In the genomic region with DNA sequence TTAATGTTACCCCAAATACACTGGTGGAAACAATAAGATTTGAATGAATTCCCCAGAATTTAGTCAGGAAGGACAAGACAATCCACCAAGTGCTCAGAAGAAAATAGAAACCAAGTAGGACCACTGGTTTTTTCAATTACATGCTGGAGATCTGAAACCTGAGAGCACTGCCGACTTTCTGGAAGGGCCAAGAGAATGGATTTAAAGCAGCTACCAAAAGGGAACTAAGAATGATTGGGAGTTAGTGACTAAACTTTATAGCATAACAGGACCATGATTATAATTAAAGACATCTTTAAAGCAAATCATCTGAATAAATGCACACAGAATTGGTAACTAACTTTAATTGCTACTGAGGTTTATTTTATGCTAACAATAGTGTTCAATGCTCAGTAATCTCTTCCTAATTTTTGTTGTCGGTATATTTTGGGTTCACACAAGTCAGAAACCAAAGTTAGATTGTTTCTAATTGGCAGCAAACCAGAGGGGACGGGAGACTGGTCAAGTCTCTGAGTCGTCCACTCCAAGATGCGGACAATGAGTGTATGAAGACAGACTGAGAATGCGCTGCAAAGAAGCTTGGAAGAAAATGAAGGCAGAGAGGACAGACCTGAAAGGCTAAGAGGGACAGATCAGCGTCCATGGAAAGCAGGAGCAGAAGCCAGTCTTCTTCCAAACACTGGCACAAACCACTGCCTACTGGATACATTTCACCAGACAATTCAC, we compare ENCODE assay signal across 24 cellular contexts. TPM values are rescaled to one million over a fixed set of nuclear protein-coding genes. Genes with fewer than 3 reads are reported as not detected.
DNase-seq lines count a peak whose midpoint lies in the region; ATAC-seq and TF ChIP-seq lines count a peak whose summit lies in the region.
"Had no signal": no experiment of that assay in that cellular context is flagged by ENCODE, and none has a peak within 500 bp of the region (broad histone marks: within the 10 kb centered on the region; RNA-seq: fewer than 3 reads in every experiment).

No MANE protein-coding gene starts in this region.

- H3K36me3 ChIP-seq in ACC112 (ENCODE audit: insufficient read depth, low read length) (no peaks in the 10 kb centered on the region), mesodermal cell (ENCODE audit: control insufficient read depth, insufficient read depth, low read length) (no peaks in the 10 kb centered on the region), esophagus squamous epithelium (no peaks in the 10 kb centered on the region)
- H3K36me3 ChIP-seq: heart right ventricle, lower lobe of right lung had no signal

- no peak for TF ChIP-seq POLR2A in esophagus squamous epithelium (IDR thresholded peaks at IDR 0.05)

- ATAC-seq in HG02763 (IDR thresholded peaks at IDR 0.05; ENCODE audit: unreplicated experiment) (no peak), HG03460 (IDR thresholded peaks at IDR 0.05; ENCODE audit: unreplicated experiment) (no peak), GM18519 (IDR thresholded peaks at IDR 0.05; ENCODE audit: low FRiP score, unreplicated experiment) (no peak)
- ATAC-seq: esophagus mucosa, heart right ventricle, lower lobe of right lung, T-cell had no signal

- in situ Hi-C loops in astrocyte of the spinal cord (cut with HindIII; ENCODE audit: low sequenced_read_pairs): no loop called here

- DNase-seq in M059J (ENCODE audit: low read depth): peak; percentile 41
- peak; percentile 19 for DNase-seq in astrocyte of the spinal cord (ENCODE audit: low read depth, low spot score)
- DNase-seq in esophagus squamous epithelium (lab: John Stamatoyannopoulos, UW): no peak
- DNase-seq: activated gamma-delta T cell treated with Interleukin-2 at 50 U/mL for 16 hours; central memory CD4-positive, alpha-beta T cell; effector CD8-positive, alpha-beta T cell; heart right ventricle; immature natural killer cell; lower lobe of right lung; NCI-H2081; NCI-H510A treated with DMSO at 0.1 percent for 48 hours; posterior cingulate gyrus; Right ventricle myocardium superior; stimulated activated CD8-positive, alpha-beta memory T cell treated with anti-CD3 and anti-CD28 coated beads, Interleukin-4, amount 100 ng/mL, for 48 hours; substantia nigra; T-cell had no signal

- intact Hi-C loops in esophagus squamous epithelium (cut with DNase I): no loop called here

- H3K9me3 ChIP-seq in mesodermal cell (ENCODE audit: control insufficient read depth, low read length): no peaks in the 10 kb centered on the region
- H3K9me3 ChIP-seq in esophagus squamous epithelium: no peaks in the 10 kb centered on the region
- H3K9me3 ChIP-seq: heart right ventricle, lower lobe of right lung had no signal

- TF ChIP-seq CTCF in astrocyte of the spinal cord (IDR thresholded peaks at IDR 0.05; ENCODE audit: low read depth, low read length) (no peak), esophagus squamous epithelium (IDR thresholded peaks at IDR 0.05) (no peak)

- no peaks in the 10 kb centered on the region for H3K27me3 ChIP-seq in ACC112 (ENCODE audit: insufficient read depth, low read length)
- no peaks in the 10 kb centered on the region for H3K27me3 ChIP-seq in esophagus squamous epithelium
- H3K27me3 ChIP-seq: heart right ventricle had no signal

- 93 to 95% methylated on average over 4 to 6 of the region's 7 CpGs for WGBS in mesodermal cell (ENCODE audit: insufficient coverage in 2 of 2), 2 experiments
- 74 to 90% methylated on average over 7 of the region's 7 CpGs for WGBS in esophagus squamous epithelium, 2 donors

- peak overlapping the region; percentile 87 for H2AFZ ChIP-seq in ACC112 (ENCODE audit: low read length, unreplicated experiment)

- H3K79me2 ChIP-seq in ACC112 (ENCODE audit: control insufficient read depth, insufficient read depth, low read length, unreplicated experiment): no peaks in the 10 kb centered on the region

- H3K4me1 ChIP-seq in ACC112 (ENCODE audit: control insufficient read depth, insufficient read depth, low read length, unreplicated experiment) (no peaks in the 10 kb centered on the region), mesodermal cell (ENCODE audit: control insufficient read depth, insufficient read depth, low read length, poor library complexity, severe bottlenecking) (peaks cover 31% of the 10 kb centered on the region), esophagus squamous epithelium (no peaks in the 10 kb centered on the region)
- H3K4me1 ChIP-seq: lower lobe of right lung had no signal

- H3K4me3 ChIP-seq in ACC112 (ENCODE audit: low read depth, low read length) (peak overlapping the region; percentile 44; the same call in 1 of the 2 replicates), astrocyte of the spinal cord (ENCODE audit: low read depth, low read length) (no peak overlapping the region), mesodermal cell (ENCODE audit: extremely low read depth, insufficient read depth, low read length, poor library complexity, severe bottlenecking) (no peak overlapping the region), esophagus squamous epithelium (no peak overlapping the region)
- H3K4me3 ChIP-seq: GM12878, heart right ventricle, lower lobe of right lung had no signal

- H3K27ac ChIP-seq in ACC112 (ENCODE audit: low read depth, low read length) (no peak overlapping the region), mesodermal cell (ENCODE audit: low read depth, low read length, severe bottlenecking) (peak overlapping the region; percentile 84), esophagus squamous epithelium (no peak overlapping the region)
- H3K27ac ChIP-seq: C4-2B, heart right ventricle, lower lobe of right lung had no signal

RNA-seq across cellular contexts. Expression of a gene that starts 2.3 kb away (rescaled TPM):
- total RNA-seq in M059J (2014; rRNA removed; shearing (Covaris generic)): 0.20 TPM in 1 of 2 replicates, not detected in the other
- polyA plus RNA-seq in mesodermal cell (2013, experiment 1 of 2): 5.9 TPM
- 11.8 TPM for polyA plus RNA-seq in mesodermal cell (2013, experiment 2 of 2)
- 1 to 10 TPM in 1 of 4 donors, under 1 TPM in 1, not detected in 2; 0.06 to 2.9 TPM for total RNA-seq in esophagus squamous epithelium
- total RNA-seq: esophagus mucosa had no signal

RNA-seq across cellular contexts. Expression of a gene that starts 58.1 kb away (rescaled TPM):
- total RNA-seq in M059J (2014; rRNA removed; shearing (Covaris generic)): not detected in 2 replicates
- polyA plus RNA-seq in mesodermal cell (2013, experiment 1 of 2): 9.3 TPM
- 14.9 TPM for polyA plus RNA-seq in mesodermal cell (2013, experiment 2 of 2)
- 10 to 100 TPM in 3 of 4 donors, 1 to 10 TPM in 1; 7.4 to 55.9 (median 22.6) TPM for total RNA-seq in esophagus squamous epithelium
